2 cellular contexts compared by ENCODE assay signal in the genomic region with DNA sequence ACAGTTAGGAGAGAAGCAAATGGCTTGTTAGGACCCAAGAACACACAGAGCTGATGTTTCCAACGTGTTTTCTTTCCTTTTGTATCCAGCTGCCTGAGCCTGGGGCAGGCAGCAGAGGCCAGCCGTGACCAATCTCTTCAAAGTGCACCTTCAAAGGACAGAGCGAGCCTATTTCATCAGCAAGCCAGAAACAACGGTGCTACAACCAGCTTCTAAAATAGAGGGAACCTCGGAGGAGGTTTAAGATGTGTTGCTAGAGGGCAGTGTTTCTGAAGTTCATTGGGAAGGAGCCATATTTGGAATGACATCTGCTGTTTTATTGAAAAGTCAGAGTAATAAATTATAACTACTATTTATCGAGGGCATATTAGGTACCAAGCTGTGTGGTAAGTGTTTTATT.
TF ChIP-seq lines count a peak whose summit lies in the region.

No MANE protein-coding gene starts in this region.

TF ChIP-seq in A549, 52 proteins besides CTCF, POLR2A, EP300 and RAD21 (continued from another document):
- TF ChIP-seq, protein P1, sequence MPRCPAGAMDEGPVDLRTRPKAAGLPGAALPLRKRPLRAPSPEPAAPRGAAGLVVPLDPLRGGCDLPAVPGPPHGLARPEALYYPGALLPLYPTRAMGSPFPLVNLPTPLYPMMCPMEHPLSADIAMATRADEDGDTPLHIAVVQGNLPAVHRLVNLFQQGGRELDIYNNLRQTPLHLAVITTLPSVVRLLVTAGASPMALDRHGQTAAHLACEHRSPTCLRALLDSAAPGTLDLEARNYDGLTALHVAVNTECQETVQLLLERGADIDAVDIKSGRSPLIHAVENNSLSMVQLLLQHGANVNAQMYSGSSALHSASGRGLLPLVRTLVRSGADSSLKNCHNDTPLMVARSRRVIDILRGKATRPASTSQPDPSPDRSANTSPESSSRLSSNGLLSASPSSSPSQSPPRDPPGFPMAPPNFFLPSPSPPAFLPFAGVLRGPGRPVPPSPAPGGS (IDR thresholded peaks at IDR 0.05): no peak
- TF ChIP-seq MAFK (IDR thresholded peaks at IDR 0.05; ENCODE audit: partially characterized antibody): no peak
- TF ChIP-seq CBX2 (IDR thresholded peaks at IDR 0.05; ENCODE audit: borderline replicate concordance, low read depth): no peak
- TF ChIP-seq GATA3 (IDR thresholded peaks at IDR 0.05; ENCODE audit: borderline replicate concordance): no peak
- no peak for TF ChIP-seq FOSB (CRISPR knock-in tag; IDR thresholded peaks at IDR 0.05)
- no peak for TF ChIP-seq HOXB5 (CRISPR knock-in tag; IDR thresholded peaks at IDR 0.05)
- TF ChIP-seq EHF (CRISPR knock-in tag; IDR thresholded peaks at IDR 0.05): no peak
- no peak for TF ChIP-seq HOXA7 (CRISPR knock-in tag; IDR thresholded peaks at IDR 0.05)
- TF ChIP-seq HOXB13 (CRISPR knock-in tag; IDR thresholded peaks at IDR 0.05; ENCODE audit: low read depth): no peak
- no peak for TF ChIP-seq ZC3H11A (IDR thresholded peaks at IDR 0.05)
- no peak for TF ChIP-seq PHF8 (IDR thresholded peaks at IDR 0.05; ENCODE audit: borderline replicate concordance, low read depth)
- TF ChIP-seq NPAS2 (CRISPR knock-in tag; IDR thresholded peaks at IDR 0.05; ENCODE audit: borderline replicate concordance): no peak
- TF ChIP-seq SMC3 (IDR thresholded peaks at IDR 0.05): no peak
- TF ChIP-seq, protein P2, sequence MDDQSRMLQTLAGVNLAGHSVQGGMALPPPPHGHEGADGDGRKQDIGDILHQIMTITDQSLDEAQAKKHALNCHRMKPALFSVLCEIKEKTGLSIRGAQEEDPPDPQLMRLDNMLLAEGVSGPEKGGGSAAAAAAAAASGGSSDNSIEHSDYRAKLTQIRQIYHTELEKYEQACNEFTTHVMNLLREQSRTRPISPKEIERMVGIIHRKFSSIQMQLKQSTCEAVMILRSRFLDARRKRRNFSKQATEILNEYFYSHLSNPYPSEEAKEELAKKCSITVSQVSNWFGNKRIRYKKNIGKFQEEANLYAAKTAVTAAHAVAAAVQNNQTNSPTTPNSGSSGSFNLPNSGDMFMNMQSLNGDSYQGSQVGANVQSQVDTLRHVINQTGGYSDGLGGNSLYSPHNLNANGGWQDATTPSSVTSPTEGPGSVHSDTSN (IDR thresholded peaks at IDR 0.05): no peak
- no peak for TF ChIP-seq TFCP2L1 (CRISPR knock-in tag; IDR thresholded peaks at IDR 0.05)
- no peak for TF ChIP-seq ELK1 (IDR thresholded peaks at IDR 0.05; ENCODE audit: low read depth, low read length)

TF ChIP-seq in HEK293, 187 proteins besides CTCF, POLR2A, EP300 and RAD21 (continued from another document):
- no peak for TF ChIP-seq ZNF488 (tag by site-specific recombination; IDR thresholded peaks at IDR 0.05)
